8 cellular contexts compared by ENCODE assay signal in genomic region chr9:125241000-125241862, GRCh38. TPM values are rescaled to one million over a fixed set of nuclear protein-coding genes. Genes with fewer than 3 reads are reported as not detected.
DNase-seq lines count a peak whose midpoint lies in the region; ATAC-seq and TF ChIP-seq lines count a peak whose summit lies in the region.

HSPA5 (minus strand) TSS chr9:125241343; CDS start chr9:125241126, 217 bp downstream.

- peak within 1 kb of the TSS; percentile 91 to 98 (median 97) for H3K27ac ChIP-seq in spleen

- no peaks in the 10 kb centered on the region for H3K27me3 ChIP-seq in spleen (replicated peaks in 1 of 7)

- WGBS in spleen, 5 donors, result 0 to 1% (median 0%) methylated on average over 39 to 59 of the region's 59 CpGs

- TF ChIP-seq POLR2A in spleen (IDR thresholded peaks at IDR 0.05), result peak; percentile 74 to 98 (median 90)

- intact Hi-C loops in spleen (cut with DNase I; ENCODE audit: low total_unique reads), result no loop called here

- peaks cover 0 to 39% (median 35%) of the 10 kb centered on the region in 6 donors for H3K36me3 ChIP-seq in spleen

- DNase-seq in AG09319 (ENCODE audit: extremely low read depth, low read depth) (peak; percentile 99), NCI-H345 treated with DMSO at 0.1 percent for 48 hours (lab: John Stamatoyannopoulos, UW; ENCODE audit: unreplicated experiment) (peak; percentile 98), inferior parietal cortex (ENCODE audit: extremely low spot score) (peak; percentile 99), spleen (peak; percentile 99)
- DNase-seq in activated CD4-positive, CD25-positive, alpha-beta regulatory T cell (lab: John Stamatoyannopoulos, UW), result peak; percentile 98 to 99 (median 98)
- peak; percentile 99 for DNase-seq in central memory CD4-positive, alpha-beta T cell

- no peaks in the 10 kb centered on the region for H3K9me3 ChIP-seq in spleen

- H3K4me3 ChIP-seq in spleen, result peak within 1 kb of the TSS; percentile 64 to 87 (median 82)

- TF ChIP-seq CTCF in AG09319 (IDR thresholded peaks at IDR 0.05; ENCODE audit: low read depth, low read length), result peak; percentile 4
- TF ChIP-seq CTCF in spleen (IDR thresholded peaks at IDR 0.05 in 8 of 11, conservative IDR thresholded peaks at IDR 0.05 in 3 of 11), result peak in 4 of 11 experiments; percentile 5 to 39 (median 24)

- peak; percentile 91 for ATAC-seq in GM19023 (IDR thresholded peaks at IDR 0.05; ENCODE audit: unreplicated experiment)
- ATAC-seq in HG03280 (IDR thresholded peaks at IDR 0.05; ENCODE audit: unreplicated experiment), result peak; percentile 92

- peaks cover 44 to 62% (median 55%) of the 10 kb centered on the region in 6 donors for H3K4me1 ChIP-seq in spleen

RNA-seq across cellular contexts. Expression of gene HSPA5, which starts in this region (rescaled TPM):
- total RNA-seq in spleen, result 100 to 1,000 TPM in 6 of 7 donors, 10 to 100 TPM in 1; 88.3 to 190 (median 139) TPM
- polyA plus RNA-seq in spleen, result 10 to 100 TPM; 30.0 to 65.2 (median 49.6) TPM

Comparison
In these comparisons a context has a peak if more than half of its experiments do, and no peak if none do; other contexts are left out.
1. Peak in every context shown above with its lines: DNase-seq, ATAC-seq, H3K4me3 ChIP-seq and H3K27ac ChIP-seq.